ENCODE assay signal across 1 cellular context in genomic region chr16:89490386-89491237, GRCh38.
TF ChIP-seq lines count a peak whose summit lies in the region.

ANKRD11 (minus strand) TSS chr16:89490561; CDS start chr16:89317019, 173,542 bp downstream.

TF ChIP-seq in HepG2, 621 proteins besides CTCF, POLR2A, EP300 and RAD21 (continued from another document and continues in another):
- TF ChIP-seq ZNF318 (CRISPR knock-in tag; IDR thresholded peaks at IDR 0.05) (no peak), ZNF317 (CRISPR knock-in tag; IDR thresholded peaks at IDR 0.05) (0 out of 2 replicates have a peak, but pooled peaks have one; percentile 38), FOSL1 (CRISPR knock-in tag; IDR thresholded peaks at IDR 0.05; ENCODE audit: borderline replicate concordance) (0 out of 2 replicates have a peak, but pooled peaks have one; percentile 12), WIZ (CRISPR knock-in tag; IDR thresholded peaks at IDR 0.05) (no peak), TMF1 (CRISPR knock-in tag; IDR thresholded peaks at IDR 0.05; ENCODE audit: low read depth) (peak; percentile 50; the same call in 1 of the 2 replicates), SIX4 (CRISPR knock-in tag; IDR thresholded peaks at IDR 0.05) (no peak), NR1H2 (CRISPR knock-in tag; IDR thresholded peaks at IDR 0.05; ENCODE audit: borderline replicate concordance, low read depth) (no peak), HOXA5 (CRISPR knock-in tag; IDR thresholded peaks at IDR 0.05) (no peak), PATZ1 (CRISPR knock-in tag; IDR thresholded peaks at IDR 0.05) (peak; percentile 29; the same call in 1 of the 2 replicates), ELF1 (CRISPR knock-in tag; IDR thresholded peaks at IDR 0.05) (peak; percentile 99), KLF6 (CRISPR knock-in tag; IDR thresholded peaks at IDR 0.05) (peak; percentile 43), ZEB1 (IDR thresholded peaks at IDR 0.05; ENCODE audit: insufficient replicate concordance, low read depth) (no peak), TBX3 (IDR thresholded peaks at IDR 0.05; ENCODE audit: borderline replicate concordance) (no peak), DMTF1 (CRISPR knock-in tag; IDR thresholded peaks at IDR 0.05) (no peak), RFX5 (IDR thresholded peaks at IDR 0.05; ENCODE audit: low read depth, low read length) (0 out of 2 replicates have a peak, but pooled peaks have one; percentile 57), MIER2 (CRISPR knock-in tag; IDR thresholded peaks at IDR 0.05) (no peak), ZNF563 (CRISPR knock-in tag; IDR thresholded peaks at IDR 0.05) (peak; percentile 85; the same call in 1 of the 2 replicates), ZSCAN12 (CRISPR knock-in tag; IDR thresholded peaks at IDR 0.05) (peak; percentile 67; the same call in 1 of the 2 replicates), ATAD3A (CRISPR knock-in tag; IDR thresholded peaks at IDR 0.05) (no peak), HNF1B (CRISPR knock-in tag; IDR thresholded peaks at IDR 0.05) (peak; percentile 34), ZNF556 (CRISPR knock-in tag; IDR thresholded peaks at IDR 0.05; ENCODE audit: borderline replicate concordance) (peak; percentile 91; the same call in 1 of the 2 replicates), HNRNPK (IDR thresholded peaks at IDR 0.05; ENCODE audit: low read depth, low read length, poor library complexity, severe bottlenecking) (no peak), KDM2A (CRISPR knock-in tag; IDR thresholded peaks at IDR 0.05; ENCODE audit: borderline replicate concordance, low read depth) (peak; percentile 92), CEBPB (IDR thresholded peaks at IDR 0.05; ENCODE audit: borderline replicate concordance, low read depth, low read length) (0 out of 2 replicates have a peak, but pooled peaks have one; percentile 30), MEF2D (CRISPR knock-in tag; IDR thresholded peaks at IDR 0.05) (no peak; the same call in 1 of the 2 replicates), HOXA9 (CRISPR knock-in tag; IDR thresholded peaks at IDR 0.05; ENCODE audit: borderline replicate concordance) (no peak), STAG1 (CRISPR knock-in tag; IDR thresholded peaks at IDR 0.05) (peak; percentile 39), CBX5 (CRISPR knock-in tag; IDR thresholded peaks at IDR 0.05; ENCODE audit: borderline replicate concordance) (no peak), ZKSCAN1 (IDR thresholded peaks at IDR 0.05; ENCODE audit: low read length) (no peak), TOPORS (CRISPR knock-in tag; IDR thresholded peaks at IDR 0.05) (peak; percentile 55; the same call in 1 of the 2 replicates), ZNF850 (CRISPR knock-in tag; conservative IDR thresholded peaks at IDR 0.05) (no peak), ZNF619 (CRISPR knock-in tag; IDR thresholded peaks at IDR 0.05) (no peak; the same call in 1 of the 2 replicates), ATF5 (CRISPR knock-in tag; IDR thresholded peaks at IDR 0.05; ENCODE audit: low read depth) (no peak), SP5 (CRISPR knock-in tag; IDR thresholded peaks at IDR 0.05; ENCODE audit: borderline replicate concordance, low read depth) (no peak), NFKBIZ (CRISPR knock-in tag; IDR thresholded peaks at IDR 0.05) (peak; percentile 48; the same call in 1 of the 2 replicates), SATB2 (CRISPR knock-in tag; IDR thresholded peaks at IDR 0.05) (0 out of 2 replicates have a peak, but pooled peaks have one; percentile 49), ZSCAN29 (CRISPR knock-in tag; conservative IDR thresholded peaks at IDR 0.05) (0 out of 2 replicates have a peak, but pooled peaks have one; percentile 44), ZNF775 (CRISPR knock-in tag; IDR thresholded peaks at IDR 0.05; ENCODE audit: borderline replicate concordance) (no peak), ZNF605 (CRISPR knock-in tag; IDR thresholded peaks at IDR 0.05) (no peak), ZNF839 (CRISPR knock-in tag; IDR thresholded peaks at IDR 0.05; ENCODE audit: borderline replicate concordance) (no peak)
- TF ChIP-seq, protein P1, sequence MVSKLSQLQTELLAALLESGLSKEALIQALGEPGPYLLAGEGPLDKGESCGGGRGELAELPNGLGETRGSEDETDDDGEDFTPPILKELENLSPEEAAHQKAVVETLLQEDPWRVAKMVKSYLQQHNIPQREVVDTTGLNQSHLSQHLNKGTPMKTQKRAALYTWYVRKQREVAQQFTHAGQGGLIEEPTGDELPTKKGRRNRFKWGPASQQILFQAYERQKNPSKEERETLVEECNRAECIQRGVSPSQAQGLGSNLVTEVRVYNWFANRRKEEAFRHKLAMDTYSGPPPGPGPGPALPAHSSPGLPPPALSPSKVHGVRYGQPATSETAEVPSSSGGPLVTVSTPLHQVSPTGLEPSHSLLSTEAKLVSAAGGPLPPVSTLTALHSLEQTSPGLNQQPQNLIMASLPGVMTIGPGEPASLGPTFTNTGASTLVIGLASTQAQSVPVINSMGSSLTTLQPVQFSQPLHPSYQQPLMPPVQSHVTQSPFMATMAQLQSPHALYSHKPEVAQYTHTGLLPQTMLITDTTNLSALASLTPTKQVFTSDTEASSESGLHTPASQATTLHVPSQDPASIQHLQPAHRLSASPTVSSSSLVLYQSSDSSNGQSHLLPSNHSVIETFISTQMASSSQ (IDR thresholded peaks at IDR 0.05; ENCODE audit: low read depth): no peak
- TF ChIP-seq, protein P1 (CRISPR knock-in tag; IDR thresholded peaks at IDR 0.05; ENCODE audit: borderline replicate concordance): no peak; the same call in 1 of the 2 replicates
